ENCODE assay signal across 2 cellular contexts in the genomic region with DNA sequence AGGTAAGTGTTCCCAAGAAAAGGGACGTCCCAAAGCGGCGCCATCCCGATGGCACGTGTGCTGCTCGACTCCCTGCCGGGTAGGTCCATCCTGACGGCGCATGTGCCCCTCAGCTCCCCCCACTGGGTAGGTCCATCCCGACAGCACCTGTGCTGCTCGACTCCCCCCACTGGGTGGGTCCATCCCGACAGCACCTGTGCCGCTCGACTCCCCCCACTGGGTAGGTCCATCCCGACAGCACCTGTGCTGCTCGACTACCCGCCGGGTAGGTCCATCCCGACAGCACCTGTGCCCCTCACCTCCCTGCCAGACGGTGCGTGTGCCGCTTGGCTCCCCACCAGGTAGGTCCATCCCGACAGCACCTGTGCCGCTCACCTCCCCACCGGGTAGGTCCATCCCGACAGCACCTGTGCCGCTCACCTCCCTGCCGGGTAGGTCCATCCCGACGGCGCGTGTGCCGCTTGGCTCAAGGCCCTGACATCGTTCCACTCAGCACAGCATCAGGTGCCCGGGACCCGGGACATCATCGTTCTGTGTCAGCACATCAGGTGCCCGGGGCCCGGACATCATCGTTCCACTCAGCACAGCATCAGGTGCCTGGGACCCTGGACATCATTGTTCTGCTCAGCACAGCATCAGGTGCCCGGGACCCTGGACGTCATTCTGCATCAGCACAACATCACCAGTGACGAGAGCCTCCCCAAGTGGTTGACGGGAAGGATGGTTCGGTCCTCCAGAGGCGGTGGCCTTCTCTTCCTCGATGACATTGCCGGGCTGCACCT.
A peak's percentile ranks its signal among the peaks of the same experiment; 100 is the strongest.
TF ChIP-seq lines count a peak whose summit lies in the region.

No MANE protein-coding gene starts in this region.

TF ChIP-seq in A549, 52 proteins besides CTCF, POLR2A, EP300 and RAD21:
- TF ChIP-seq KDM1A (IDR thresholded peaks at IDR 0.05; ENCODE audit: low read depth) (no peak), NR3C1 (IDR thresholded peaks at IDR 0.05) (no peak), TP53 (CRISPR knock-in tag; IDR thresholded peaks at IDR 0.05) (no peak), ZFP36 (IDR thresholded peaks at IDR 0.05; ENCODE audit: borderline replicate concordance, partially characterized antibody) (no peak), FOSL2 (IDR thresholded peaks at IDR 0.05) (no peak), FOSL2 (CRISPR knock-in tag; IDR thresholded peaks at IDR 0.05) (no peak), ZNF302 (CRISPR knock-in tag; IDR thresholded peaks at IDR 0.05) (no peak), JUN (IDR thresholded peaks at IDR 0.05) (no peak), CHD2 (IDR thresholded peaks at IDR 0.05; ENCODE audit: low read length, partially characterized antibody) (no peak), KDM5A (IDR thresholded peaks at IDR 0.05) (no peak), HDAC2 (IDR thresholded peaks at IDR 0.05) (no peak), ZSCAN20 (CRISPR knock-in tag; IDR thresholded peaks at IDR 0.05) (no peak), HOXB13 (CRISPR knock-in tag; IDR thresholded peaks at IDR 0.05; ENCODE audit: low read depth) (no peak)
- TF ChIP-seq, protein P1, sequence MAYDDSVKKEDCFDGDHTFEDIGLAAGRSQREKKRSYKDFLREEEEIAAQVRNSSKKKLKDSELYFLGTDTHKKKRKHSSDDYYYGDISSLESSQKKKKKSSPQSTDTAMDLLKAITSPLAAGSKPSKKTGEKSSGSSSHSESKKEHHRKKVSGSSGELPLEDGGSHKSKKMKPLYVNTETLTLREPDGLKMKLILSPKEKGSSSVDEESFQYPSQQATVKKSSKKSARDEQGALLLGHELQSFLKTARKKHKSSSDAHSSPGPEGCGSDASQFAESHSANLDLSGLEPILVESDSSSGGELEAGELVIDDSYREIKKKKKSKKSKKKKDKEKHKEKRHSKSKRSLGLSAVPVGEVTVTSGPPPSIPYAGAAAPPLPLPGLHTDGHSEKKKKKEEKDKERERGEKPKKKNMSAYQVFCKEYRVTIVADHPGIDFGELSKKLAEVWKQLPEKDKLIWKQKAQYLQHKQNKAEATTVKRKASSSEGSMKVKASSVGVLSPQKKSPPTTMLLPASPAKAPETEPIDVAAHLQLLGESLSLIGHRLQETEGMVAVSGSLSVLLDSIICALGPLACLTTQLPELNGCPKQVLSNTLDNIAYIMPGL (CRISPR knock-in tag; IDR thresholded peaks at IDR 0.05; ENCODE audit: borderline replicate concordance), result no peak
- TF ChIP-seq, protein P2, sequence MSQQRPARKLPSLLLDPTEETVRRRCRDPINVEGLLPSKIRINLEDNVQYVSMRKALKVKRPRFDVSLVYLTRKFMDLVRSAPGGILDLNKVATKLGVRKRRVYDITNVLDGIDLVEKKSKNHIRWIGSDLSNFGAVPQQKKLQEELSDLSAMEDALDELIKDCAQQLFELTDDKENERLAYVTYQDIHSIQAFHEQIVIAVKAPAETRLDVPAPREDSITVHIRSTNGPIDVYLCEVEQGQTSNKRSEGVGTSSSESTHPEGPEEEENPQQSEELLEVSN (IDR thresholded peaks at IDR 0.05; ENCODE audit: borderline replicate concordance, low read depth), result no peak
- TF ChIP-seq, protein P3, sequence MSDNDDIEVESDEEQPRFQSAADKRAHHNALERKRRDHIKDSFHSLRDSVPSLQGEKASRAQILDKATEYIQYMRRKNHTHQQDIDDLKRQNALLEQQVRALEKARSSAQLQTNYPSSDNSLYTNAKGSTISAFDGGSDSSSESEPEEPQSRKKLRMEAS (IDR thresholded peaks at IDR 0.05), result no peak

TF ChIP-seq in HepG2, 621 proteins besides CTCF, POLR2A, EP300 and RAD21:
- no peak for TF ChIP-seq THAP9 (CRISPR knock-in tag; IDR thresholded peaks at IDR 0.05; ENCODE audit: borderline replicate concordance)
- TF ChIP-seq NR2F2 (IDR thresholded peaks at IDR 0.05; ENCODE audit: borderline replicate concordance, low read depth), result no peak
- TF ChIP-seq, protein P4, sequence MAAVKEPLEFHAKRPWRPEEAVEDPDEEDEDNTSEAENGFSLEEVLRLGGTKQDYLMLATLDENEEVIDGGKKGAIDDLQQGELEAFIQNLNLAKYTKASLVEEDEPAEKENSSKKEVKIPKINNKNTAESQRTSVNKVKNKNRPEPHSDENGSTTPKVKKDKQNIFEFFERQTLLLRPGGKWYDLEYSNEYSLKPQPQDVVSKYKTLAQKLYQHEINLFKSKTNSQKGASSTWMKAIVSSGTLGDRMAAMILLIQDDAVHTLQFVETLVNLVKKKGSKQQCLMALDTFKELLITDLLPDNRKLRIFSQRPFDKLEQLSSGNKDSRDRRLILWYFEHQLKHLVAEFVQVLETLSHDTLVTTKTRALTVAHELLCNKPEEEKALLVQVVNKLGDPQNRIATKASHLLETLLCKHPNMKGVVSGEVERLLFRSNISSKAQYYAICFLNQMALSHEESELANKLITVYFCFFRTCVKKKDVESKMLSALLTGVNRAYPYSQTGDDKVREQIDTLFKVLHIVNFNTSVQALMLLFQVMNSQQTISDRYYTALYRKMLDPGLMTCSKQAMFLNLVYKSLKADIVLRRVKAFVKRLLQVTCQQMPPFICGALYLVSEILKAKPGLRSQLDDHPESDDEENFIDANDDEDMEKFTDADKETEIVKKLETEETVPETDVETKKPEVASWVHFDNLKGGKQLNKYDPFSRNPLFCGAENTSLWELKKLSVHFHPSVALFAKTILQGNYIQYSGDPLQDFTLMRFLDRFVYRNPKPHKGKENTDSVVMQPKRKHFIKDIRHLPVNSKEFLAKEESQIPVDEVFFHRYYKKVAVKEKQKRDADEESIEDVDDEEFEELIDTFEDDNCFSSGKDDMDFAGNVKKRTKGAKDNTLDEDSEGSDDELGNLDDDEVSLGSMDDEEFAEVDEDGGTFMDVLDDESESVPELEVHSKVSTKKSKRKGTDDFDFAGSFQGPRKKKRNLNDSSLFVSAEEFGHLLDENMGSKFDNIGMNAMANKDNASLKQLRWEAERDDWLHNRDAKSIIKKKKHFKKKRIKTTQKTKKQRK (IDR thresholded peaks at IDR 0.05; ENCODE audit: low read length), result no peak
- TF ChIP-seq, protein P5, sequence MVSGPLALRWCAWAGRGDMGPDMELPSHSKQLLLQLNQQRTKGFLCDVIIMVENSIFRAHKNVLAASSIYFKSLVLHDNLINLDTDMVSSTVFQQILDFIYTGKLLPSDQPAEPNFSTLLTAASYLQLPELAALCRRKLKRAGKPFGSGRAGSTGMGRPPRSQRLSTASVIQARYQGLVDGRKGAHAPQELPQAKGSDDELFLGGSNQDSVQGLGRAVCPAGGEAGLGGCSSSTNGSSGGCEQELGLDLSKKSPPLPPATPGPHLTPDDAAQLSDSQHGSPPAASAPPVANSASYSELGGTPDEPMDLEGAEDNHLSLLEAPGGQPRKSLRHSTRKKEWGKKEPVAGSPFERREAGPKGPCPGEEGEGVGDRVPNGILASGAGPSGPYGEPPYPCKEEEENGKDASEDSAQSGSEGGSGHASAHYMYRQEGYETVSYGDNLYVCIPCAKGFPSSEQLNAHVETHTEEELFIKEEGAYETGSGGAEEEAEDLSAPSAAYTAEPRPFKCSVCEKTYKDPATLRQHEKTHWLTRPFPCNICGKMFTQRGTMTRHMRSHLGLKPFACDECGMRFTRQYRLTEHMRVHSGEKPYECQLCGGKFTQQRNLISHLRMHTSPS (CRISPR knock-in tag; IDR thresholded peaks at IDR 0.05; ENCODE audit: low read depth), result 0 out of 2 replicates have a peak, but pooled peaks have one; percentile 38
- TF ChIP-seq, protein P6, sequence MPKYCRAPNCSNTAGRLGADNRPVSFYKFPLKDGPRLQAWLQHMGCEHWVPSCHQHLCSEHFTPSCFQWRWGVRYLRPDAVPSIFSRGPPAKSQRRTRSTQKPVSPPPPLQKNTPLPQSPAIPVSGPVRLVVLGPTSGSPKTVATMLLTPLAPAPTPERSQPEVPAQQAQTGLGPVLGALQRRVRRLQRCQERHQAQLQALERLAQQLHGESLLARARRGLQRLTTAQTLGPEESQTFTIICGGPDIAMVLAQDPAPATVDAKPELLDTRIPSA (CRISPR knock-in tag; IDR thresholded peaks at IDR 0.05; ENCODE audit: borderline replicate concordance), result no peak
- 0 out of 2 replicates have a peak, but pooled peaks have one; percentile 25 for TF ChIP-seq NRL (CRISPR knock-in tag; IDR thresholded peaks at IDR 0.05; ENCODE audit: borderline replicate concordance)
- TF ChIP-seq ZBTB38 (CRISPR knock-in tag; IDR thresholded peaks at IDR 0.05), result no peak
- no peak for TF ChIP-seq KDM4B (CRISPR knock-in tag; IDR thresholded peaks at IDR 0.05)
- TF ChIP-seq KMT2B (CRISPR knock-in tag; IDR thresholded peaks at IDR 0.05), result no peak
- peak; percentile 40 for TF ChIP-seq AGO2 (optimal IDR thresholded peaks at IDR 0.05; ENCODE audit: low read depth, low read length)
- TF ChIP-seq ZNF782 (CRISPR knock-in tag; IDR thresholded peaks at IDR 0.05; ENCODE audit: borderline replicate concordance), result no peak
- TF ChIP-seq ZKSCAN5 (CRISPR knock-in tag; IDR thresholded peaks at IDR 0.05), result no peak
- TF ChIP-seq ZNF318 (CRISPR knock-in tag; IDR thresholded peaks at IDR 0.05), result no peak
- TF ChIP-seq ZFP62 (CRISPR knock-in tag; IDR thresholded peaks at IDR 0.05), result no peak
- no peak for TF ChIP-seq HNRNPL (IDR thresholded peaks at IDR 0.05; ENCODE audit: low read depth, low read length)
- TF ChIP-seq DPF2 (CRISPR knock-in tag; IDR thresholded peaks at IDR 0.05; ENCODE audit: borderline replicate concordance, low read depth), result no peak
TF ChIP-seq in HepG2: peak in this region for 3.
